ENCODE assay signal across 9 cellular contexts in the genomic region with DNA sequence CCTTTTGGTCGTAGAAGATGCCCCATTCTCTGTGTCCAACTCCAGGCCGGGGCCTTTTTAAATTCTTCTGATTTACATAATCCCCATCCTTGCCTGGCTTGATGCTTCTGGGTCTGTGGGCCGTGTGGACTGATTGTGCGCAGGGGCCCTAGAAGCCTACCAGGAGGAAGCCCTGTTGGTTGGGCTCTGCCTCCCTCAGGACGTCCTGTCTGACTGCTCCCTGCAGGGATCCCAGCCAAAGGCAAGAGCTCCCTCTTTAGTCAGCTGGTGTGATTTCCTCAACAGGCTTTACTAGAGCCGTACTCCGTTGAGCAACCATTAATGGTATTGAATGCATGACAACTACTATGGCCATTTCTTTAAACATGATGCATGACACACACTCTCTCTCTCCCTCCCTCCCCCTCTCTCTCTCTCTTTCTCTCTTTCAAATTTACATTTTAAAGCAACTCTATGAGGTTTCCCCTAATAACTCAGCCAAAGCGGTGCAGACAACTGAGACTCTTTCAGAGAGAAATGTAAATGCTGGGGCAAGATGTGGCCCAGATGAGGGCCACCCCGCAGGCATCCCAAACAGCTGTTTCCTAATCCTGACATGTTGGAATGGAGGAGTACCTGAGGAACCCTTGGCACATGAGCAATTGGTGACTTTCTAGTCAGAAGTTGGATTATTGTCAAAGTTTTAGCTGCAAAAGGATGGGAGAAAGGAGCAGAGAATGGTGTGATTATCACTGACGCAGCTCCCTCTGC.
DNase-seq lines count a peak whose midpoint lies in the region; ATAC-seq and TF ChIP-seq lines count a peak whose summit lies in the region.
"Had no signal": no experiment of that assay in that cellular context is flagged by ENCODE, and none has a peak within 500 bp of the region (broad histone marks: within the 10 kb centered on the region; RNA-seq: fewer than 3 reads in every experiment).

No MANE protein-coding gene starts in this region.

- H2AFZ ChIP-seq in Karpas-422 (ENCODE audit: low read length) = no peak overlapping the region

- H4K5ac ChIP-seq in mesendoderm (ENCODE audit: low read length) = no peak overlapping the region

- no peaks in the 10 kb centered on the region for H3K36me3 Mint-ChIP-seq in endodermal cell (ENCODE audit: low read depth)

- H3K9me2 ChIP-seq in Karpas-422 (replicated peaks; ENCODE audit: insufficient read depth, low read length) = no peaks in the 10 kb centered on the region

- H3K56ac ChIP-seq in mesendoderm (ENCODE audit: low read length) = no peak overlapping the region

- no peak overlapping the region for H3K27ac Mint-ChIP-seq in endodermal cell

- no peaks in the 10 kb centered on the region for H3K9me3 Mint-ChIP-seq in endodermal cell

- no peak overlapping the region for H2BK15ac ChIP-seq in mesendoderm (replicated peaks; ENCODE audit: low read depth)

- H3K27me3 ChIP-seq in Karpas-422 (ENCODE audit: low read length) (no peaks in the 10 kb centered on the region; the same call in 1 of the 2 replicates), endodermal cell (ENCODE audit: control insufficient read depth, insufficient read depth, low read length, poor library complexity, severe bottlenecking) (no peaks in the 10 kb centered on the region), mesendoderm (ENCODE audit: insufficient read depth, low read length, poor library complexity) (no peaks in the 10 kb centered on the region), tibial artery (no peaks in the 10 kb centered on the region)
- H3K27me3 ChIP-seq: gastrocnemius medialis had no signal

- H3K4ac ChIP-seq in mesendoderm (ENCODE audit: low read depth, low read length) = no peak overlapping the region

- no peak overlapping the region for H2AK5ac ChIP-seq in mesendoderm (ENCODE audit: low read length)

- DNase-seq in Daoy (ENCODE audit: low read depth) (peak; percentile 68), Karpas-422 (peak; percentile 76), endodermal cell (peak; percentile 91), mesendoderm (peak; percentile 92), OCI-M2 (lab: John Stamatoyannopoulos, UW; ENCODE audit: unreplicated experiment) (no peak), tibial artery (no peak)
- DNase-seq: gastrocnemius medialis had no signal

- H3K23ac ChIP-seq in mesendoderm (ENCODE audit: low read length) = no peak overlapping the region

- no peaks in the 10 kb centered on the region for H3K79me1 ChIP-seq in mesendoderm (ENCODE audit: low read length)

- WGBS in endodermal cell (ENCODE audit: insufficient coverage in 1 of 2, insufficient read length in 1 of 2), 2 experiments = 18 to 39% methylated on average over 4 to 10 of the region's 10 CpGs
- no CpG with 5 or more reads among the region's 10 CpGs for WGBS in mesendoderm (ENCODE audit: extremely low coverage, insufficient coverage, low lambda C conversion rate)

- H3K9ac ChIP-seq in Karpas-422 (ENCODE audit: low read length) (no peak overlapping the region), endodermal cell (ENCODE audit: extremely low read depth, low read length, poor library complexity, severe bottlenecking) (no peak overlapping the region), mesendoderm (ENCODE audit: low read length) (no peak overlapping the region)

- TF ChIP-seq CTCF in endodermal cell (conservative IDR thresholded peaks at IDR 0.05) (peak; percentile 81), tibial artery (IDR thresholded peaks at IDR 0.05) (no peak)

- ATAC-seq in HG02970 (IDR thresholded peaks at IDR 0.05; ENCODE audit: low FRiP score, unreplicated experiment) (no peak), GM21786 (IDR thresholded peaks at IDR 0.05; ENCODE audit: unreplicated experiment) (no peak)
- ATAC-seq: gastrocnemius medialis had no signal

- no peak overlapping the region for H2BK5ac ChIP-seq in mesendoderm (ENCODE audit: low read length)

- no peak overlapping the region for H3K18ac ChIP-seq in mesendoderm (ENCODE audit: low read length)

- H3K27ac ChIP-seq in Karpas-422 (ENCODE audit: low read length) (no peak overlapping the region), endodermal cell (ENCODE audit: low read depth, low read length) (no peak overlapping the region), mesendoderm (ENCODE audit: low read depth, low read length) (no peak overlapping the region), tibial artery (no peak overlapping the region)
- H3K27ac ChIP-seq: gastrocnemius medialis had no signal

- no peaks in the 10 kb centered on the region for H3K79me2 ChIP-seq in Karpas-422 (ENCODE audit: low read length)
- H3K79me2 ChIP-seq in mesendoderm (ENCODE audit: control insufficient read depth, insufficient read depth, low read length) = no peaks in the 10 kb centered on the region

- no peak overlapping the region for H3K4me2 ChIP-seq in Karpas-422 (ENCODE audit: low read depth, low read length, poor library complexity, severe bottlenecking)
- H3K4me2 ChIP-seq in mesendoderm (ENCODE audit: low read length) = no peak overlapping the region

- H3K36me3 ChIP-seq in Karpas-422 (ENCODE audit: insufficient read depth, low read length) (no peaks in the 10 kb centered on the region), endodermal cell (ENCODE audit: control insufficient read depth, insufficient read depth, low read length) (no peaks in the 10 kb centered on the region), mesendoderm (ENCODE audit: control insufficient read depth, insufficient read depth, low read length) (no peaks in the 10 kb centered on the region), tibial artery (no peaks in the 10 kb centered on the region)
- H3K36me3 ChIP-seq: gastrocnemius medialis had no signal

- intact Hi-C loops in tibial artery (cut with DNase I; ENCODE audit: low total_unique reads) = no loop called here

- peaks cover 2% of the 10 kb centered on the region for H3K4me1 Mint-ChIP-seq in endodermal cell

- no peak overlapping the region for H3K4me3 Mint-ChIP-seq in endodermal cell

- H2BK120ac ChIP-seq in mesendoderm (ENCODE audit: low read depth, low read length) = no peak overlapping the region

- H4K20me1 ChIP-seq in Karpas-422 (ENCODE audit: insufficient read depth, low read depth, low read length) = peaks cover 3% of the 10 kb centered on the region; the same call in 1 of the 2 replicates

- no peak overlapping the region for H3K4me3 ChIP-seq in Karpas-422 (ENCODE audit: low read length)
- H3K4me3 ChIP-seq in endodermal cell (ENCODE audit: low read length) = no peak overlapping the region
- H3K4me3 ChIP-seq in mesendoderm (ENCODE audit: low read length) = no peak overlapping the region
- H3K4me3 ChIP-seq in tibial artery = no peak overlapping the region
- H3K4me3 ChIP-seq: gastrocnemius medialis had no signal

- H3K9me3 ChIP-seq in Karpas-422 (ENCODE audit: low read length) (no peaks in the 10 kb centered on the region), endodermal cell (ENCODE audit: control insufficient read depth, low read length) (no peaks in the 10 kb centered on the region), tibial artery (no peaks in the 10 kb centered on the region)
- H3K9me3 ChIP-seq: gastrocnemius medialis had no signal

- H4K8ac ChIP-seq in mesendoderm (ENCODE audit: low read depth, low read length) = no peak overlapping the region

- peaks cover 4% of the 10 kb centered on the region for H3K27me3 Mint-ChIP-seq in endodermal cell (ENCODE audit: insufficient read depth)

- no peaks in the 10 kb centered on the region for H3K4me1 ChIP-seq in Karpas-422 (ENCODE audit: low read length)
- H3K4me1 ChIP-seq in endodermal cell (ENCODE audit: control insufficient read depth, insufficient read depth, low read length) = no peaks in the 10 kb centered on the region
- H3K4me1 ChIP-seq in mesendoderm (ENCODE audit: control insufficient read depth, low read depth, low read length) = no peaks in the 10 kb centered on the region
- peaks cover 0 to 16% (median 2%) of the 10 kb centered on the region in 4 donors for H3K4me1 ChIP-seq in tibial artery
- H3K4me1 ChIP-seq: gastrocnemius medialis had no signal

Comparison
In these comparisons a context has a peak if more than half of its experiments do, and no peak if none do; other contexts are left out.
1. DNase-seq: peak in Daoy (single experiment), Karpas-422 (single experiment), endodermal cell (single experiment) and mesendoderm (single experiment); none in OCI-M2 (single experiment) and tibial artery (0 of 2).